In genomic region chr5:147509041-147509709, GRCh38 we compare ENCODE assay signal across 8 cellular contexts. TPM values are rescaled to one million over a fixed set of nuclear protein-coding genes. Genes with fewer than 3 reads are reported as not detected.
DNase-seq lines count a peak whose midpoint lies in the region; ATAC-seq, FAIRE-seq and TF ChIP-seq lines count a peak whose summit lies in the region.

No MANE protein-coding gene starts in this region.

- peak overlapping the region; percentile 86 for H3K9ac ChIP-seq in rectal smooth muscle tissue (ENCODE audit: low read length)

- intact Hi-C loops in CD8-positive, alpha-beta T cell (cut with DNase I, micrococcal nuclease) = no loop called here

- H3K9me3 Mint-ChIP-seq in glutamatergic neuron (ENCODE audit: unreplicated experiment) = peaks cover 5% of the 10 kb centered on the region
- no peaks in the 10 kb centered on the region for H3K9me3 Mint-ChIP-seq in CD8-positive, alpha-beta T cell
- peaks cover 0 to 2% (median 0%) of the 10 kb centered on the region in 6 donors for H3K9me3 Mint-ChIP-seq in immature natural killer cell

- DNase-seq in RCC 7860 (ENCODE audit: low spot score) = peak; percentile 32
- DNase-seq in glutamatergic neuron = peak; percentile 45
- DNase-seq in activated CD4-positive, alpha-beta T cell treated with anti-CD3 and anti-CD28 coated beads for 1 hour = no peak
- no peak for DNase-seq in CD8-positive, alpha-beta T cell
- no peak for DNase-seq in immature natural killer cell

- H3K27me3 ChIP-seq in rectal smooth muscle tissue (ENCODE audit: control insufficient read depth, insufficient read depth, low read length) = no peaks in the 10 kb centered on the region
- no peaks in the 10 kb centered on the region for H3K27me3 ChIP-seq in CD8-positive, alpha-beta T cell (ENCODE audit: insufficient read depth, low read length)

- H3K27me3 Mint-ChIP-seq in glutamatergic neuron (ENCODE audit: unreplicated experiment) = peaks cover 10% of the 10 kb centered on the region
- H3K27me3 Mint-ChIP-seq in CD8-positive, alpha-beta T cell (ENCODE audit: low read depth) = peaks cover 45% of the 10 kb centered on the region
- H3K27me3 Mint-ChIP-seq in immature natural killer cell (ENCODE audit: low read depth in 3 of 3) = peaks cover 13 to 22% (median 17%) of the 10 kb centered on the region in 3 donors

- POLR2A ChIA-PET in CD8-positive, alpha-beta T cell (lab: Charles Lee) = no interaction called here

- H3K27ac ChIP-seq in rectal smooth muscle tissue (ENCODE audit: low read depth, low read length) = peak overlapping the region; percentile 91
- H3K27ac ChIP-seq in CD8-positive, alpha-beta T cell (ENCODE audit: low read depth, low read length) = no peak overlapping the region

- CTCF ChIA-PET in CD8-positive, alpha-beta T cell (lab: Charles Lee) = no interaction called here

- peak overlapping the region; percentile 97 for H3K4me3 ChIP-seq in rectal smooth muscle tissue (ENCODE audit: low read length)
- no peak overlapping the region for H3K4me3 ChIP-seq in CD8-positive, alpha-beta T cell (ENCODE audit: low read depth, low read length)

- no peaks in the 10 kb centered on the region for H3K9me3 ChIP-seq in CD8-positive, alpha-beta T cell (ENCODE audit: low read length)

- FAIRE-seq in RCC 7860 (lab: Jason Lieb, UNC) = no peak

- no peak overlapping the region for H3K27ac Mint-ChIP-seq in glutamatergic neuron (ENCODE audit: unreplicated experiment)
- H3K27ac Mint-ChIP-seq in CD8-positive, alpha-beta T cell = no peak overlapping the region
- H3K27ac Mint-ChIP-seq in immature natural killer cell = no peak overlapping the region

- H3K36me3 Mint-ChIP-seq in glutamatergic neuron (ENCODE audit: unreplicated experiment) (peaks cover 4% of the 10 kb centered on the region), immature natural killer cell (peaks cover 0 to 6% (median 3%) of the 10 kb centered on the region in 3 donors)
- no peaks in the 10 kb centered on the region for H3K36me3 Mint-ChIP-seq in CD8-positive, alpha-beta T cell

- H3K4me1 ChIP-seq in rectal smooth muscle tissue (ENCODE audit: control insufficient read depth, insufficient read depth, low read length) = peaks cover 16% of the 10 kb centered on the region
- H3K4me1 ChIP-seq in CD8-positive, alpha-beta T cell (ENCODE audit: insufficient read depth, low read length) = no peaks in the 10 kb centered on the region

- H3K4me1 Mint-ChIP-seq in glutamatergic neuron (ENCODE audit: low read depth, unreplicated experiment) (peaks cover 3% of the 10 kb centered on the region), immature natural killer cell (peaks cover 0 to 3% of the 10 kb centered on the region in 2 donors)
- peaks cover 5% of the 10 kb centered on the region for H3K4me1 Mint-ChIP-seq in CD8-positive, alpha-beta T cell (ENCODE audit: low read depth)

- TF ChIP-seq CTCF in glutamatergic neuron (IDR thresholded peaks at IDR 0.05; ENCODE audit: partially characterized antibody, unreplicated experiment) = no peak
- no peak for TF ChIP-seq CTCF in CD8-positive, alpha-beta T cell (IDR thresholded peaks at IDR 0.05)

- H3K4me3 Mint-ChIP-seq in glutamatergic neuron (ENCODE audit: unreplicated experiment) (peak overlapping the region; percentile 97), immature natural killer cell (peak overlapping the region in 1 of 5 donors; percentile 47)
- no peak overlapping the region for H3K4me3 Mint-ChIP-seq in CD8-positive, alpha-beta T cell

- peak; percentile 23 for ATAC-seq in GM18498 (IDR thresholded peaks at IDR 0.05; ENCODE audit: unreplicated experiment)
- ATAC-seq in HG02798 (IDR thresholded peaks at IDR 0.05; ENCODE audit: poor library complexity, unreplicated experiment) = no peak
- ATAC-seq in CD8-positive, alpha-beta T cell = no peak

- H3K36me3 ChIP-seq in rectal smooth muscle tissue (ENCODE audit: control insufficient read depth, insufficient read depth, low read length) = no peaks in the 10 kb centered on the region
- no peaks in the 10 kb centered on the region for H3K36me3 ChIP-seq in CD8-positive, alpha-beta T cell (ENCODE audit: insufficient read depth, low read length)

RNA-seq across cellular contexts. Expression of gene DPYSL3, which starts 0.7 kb away (rescaled TPM):
- total RNA-seq in glutamatergic neuron (ENCODE audit: unreplicated experiment) = 571 TPM
- total RNA-seq in CD8-positive, alpha-beta T cell = not detected
- not detected for polyA plus RNA-seq in immature natural killer cell

Comparison
In these comparisons a context has a peak if more than half of its experiments do, and no peak if none do; other contexts are left out.
1. DNase-seq: peak in RCC 7860 (single experiment) and glutamatergic neuron (single experiment); none in activated CD4-positive, alpha-beta T cell treated with anti-CD3 and anti-CD28 coated beads for 1 hour (single experiment), CD8-positive, alpha-beta T cell (0 of 7) and immature natural killer cell (0 of 3).
2. RNA of gene DPYSL3, which starts 0.7 kb away (total RNA-seq): 571 TPM in glutamatergic neuron (single experiment); not detected in CD8-positive, alpha-beta T cell; every median in the first group is over 100 times any median in the second.